Comparison of ENCODE assay signal across 8 cellular contexts in the genomic region with DNA sequence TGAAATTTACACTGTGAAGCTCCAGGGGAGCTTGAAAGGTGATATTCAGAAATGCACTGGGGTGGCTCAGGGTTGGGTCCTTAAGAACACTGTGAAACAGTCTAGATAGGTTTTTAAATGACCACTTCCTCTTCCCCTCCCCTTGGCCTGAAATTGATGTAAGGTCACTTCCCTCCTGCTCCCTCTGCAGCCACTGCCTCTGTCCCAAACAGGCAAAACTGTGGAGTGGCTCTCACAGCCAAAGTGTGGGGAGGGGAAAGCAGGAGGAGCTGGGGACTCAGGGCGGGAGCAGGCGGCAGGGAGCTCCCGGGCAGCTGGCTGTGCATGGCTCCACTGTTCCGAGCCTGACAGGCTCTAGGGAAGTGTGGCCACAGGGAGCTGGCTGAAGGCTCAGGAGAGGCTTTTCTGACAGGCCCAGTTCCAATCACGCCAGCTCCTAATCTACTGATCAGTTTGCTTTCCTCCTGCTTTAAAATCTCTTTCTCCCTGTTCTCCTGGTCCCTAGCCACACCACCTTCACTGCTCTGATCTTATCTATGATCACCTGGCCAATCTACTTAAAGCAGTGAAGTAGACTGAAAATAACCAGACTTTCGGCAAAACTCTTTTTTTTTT. TPM values are rescaled to one million over a fixed set of nuclear protein-coding genes. Genes with fewer than 3 reads are reported as not detected.
DNase-seq lines count a peak whose midpoint lies in the region; ATAC-seq and TF ChIP-seq lines count a peak whose summit lies in the region.

No MANE protein-coding gene starts in this region.

- H3K27ac ChIP-seq in C4-2B (peak overlapping the region; percentile 90), angular gyrus (ENCODE audit: low read depth, low read length) (peak overlapping the region; percentile 77), thymus (ENCODE audit: low read depth) (peak overlapping the region; percentile 58)
- no peak overlapping the region for H3K27ac ChIP-seq in CD8-positive, alpha-beta memory T cell (ENCODE audit: low read depth, low read length)

- H3K4me1 Mint-ChIP-seq in CD8-positive, alpha-beta memory T cell: peaks cover 13 to 23% (median 17%) of the 10 kb centered on the region in 3 donors

- CTCF ChIA-PET in CD8-positive, alpha-beta memory T cell (lab: Charles Lee): interaction anchor here (0.8 to 19.3 kb wide), 18 partner anchors 9 to 384 kb away, joined by 3 to 406 read pairs (median 6); no protein-coding TSS in a partner anchor

- no peaks in the 10 kb centered on the region for H3K27me3 ChIP-seq in thymus (ENCODE audit: control insufficient read depth, insufficient read depth)
- H3K27me3 ChIP-seq in CD8-positive, alpha-beta memory T cell (ENCODE audit: insufficient read depth, low read length, poor library complexity, severe bottlenecking): no peaks in the 10 kb centered on the region

- no peaks in the 10 kb centered on the region for H3K36me3 ChIP-seq in thymus (ENCODE audit: control insufficient read depth, insufficient read depth)
- no peaks in the 10 kb centered on the region for H3K36me3 ChIP-seq in CD8-positive, alpha-beta memory T cell (ENCODE audit: insufficient read depth, low read length)

- no peaks in the 10 kb centered on the region for H3K4me1 ChIP-seq in thymus (ENCODE audit: control insufficient read depth, insufficient read depth, low read length)
- H3K4me1 ChIP-seq in CD8-positive, alpha-beta memory T cell (ENCODE audit: insufficient read depth, low read length): peaks cover 8% of the 10 kb centered on the region

- ATAC-seq in HG03066 (IDR thresholded peaks at IDR 0.05; ENCODE audit: low read depth, unreplicated experiment) (peak; percentile 38), left lobe of liver (peak; percentile 76)

- H3K4me3 ChIP-seq in thymus (ENCODE audit: low read length): no peak overlapping the region
- no peak overlapping the region for H3K4me3 ChIP-seq in CD8-positive, alpha-beta memory T cell (ENCODE audit: low read length)

- 92% methylated on average over 6 of the region's 6 CpGs for WGBS in thymus

- peaks cover 0 to 9% (median 5%) of the 10 kb centered on the region in 3 donors for H3K36me3 Mint-ChIP-seq in CD8-positive, alpha-beta memory T cell

- no peaks in the 10 kb centered on the region for H3K9me3 Mint-ChIP-seq in CD8-positive, alpha-beta memory T cell

- POLR2A ChIA-PET in CD8-positive, alpha-beta memory T cell (lab: Charles Lee): no interaction called here

- peak overlapping the region in 1 of 7 donors; percentile 11 for H3K4me3 Mint-ChIP-seq in CD8-positive, alpha-beta memory T cell

- no peak for TF ChIP-seq CTCF in C4-2B (conservative IDR thresholded peaks at IDR 0.05)

- DNase-seq in left lobe of liver (ENCODE audit: low spot score) (peak; percentile 71), LoVo (ENCODE audit: low spot score) (no peak)
- no peak for DNase-seq in stimulated activated CD4-positive, alpha-beta T cell treated with anti-CD3 and anti-CD28 coated beads, Interleukin-2, amount 100 ng/mL, for 48 hours
- DNase-seq in CD8-positive, alpha-beta memory T cell: no peak

- peak overlapping the region in 1 of 8 donors; percentile 66 for H3K27ac Mint-ChIP-seq in CD8-positive, alpha-beta memory T cell

- peaks cover 0 to 1% of the 10 kb centered on the region in 2 donors for H3K27me3 Mint-ChIP-seq in CD8-positive, alpha-beta memory T cell

- H3K9me3 ChIP-seq in thymus (ENCODE audit: control insufficient read depth): no peaks in the 10 kb centered on the region
- no peaks in the 10 kb centered on the region for H3K9me3 ChIP-seq in CD8-positive, alpha-beta memory T cell (ENCODE audit: low read length)

RNA-seq across cellular contexts. Expression of a gene that starts 5.1 kb away (rescaled TPM):
- 67.7 TPM for total RNA-seq in left lobe of liver
- polyA plus RNA-seq in thymus: 170 TPM
- total RNA-seq in CD8-positive, alpha-beta memory T cell: 10 to 100 TPM; 66.9 to 67.6 TPM
- polyA plus RNA-seq in CD8-positive, alpha-beta memory T cell: 65.0 TPM

RNA-seq across cellular contexts. Expression of a gene that starts 26.9 kb away (rescaled TPM):
- 4.6 TPM for total RNA-seq in left lobe of liver
- polyA plus RNA-seq in thymus: 3.4 TPM
- total RNA-seq in CD8-positive, alpha-beta memory T cell: under 1 TPM; 0.77 to 0.95 TPM
- 1.8 TPM for polyA plus RNA-seq in CD8-positive, alpha-beta memory T cell

RNA-seq across cellular contexts. Expression of a gene that starts 43.0 kb away (rescaled TPM):
- 1.8 TPM for total RNA-seq in left lobe of liver
- polyA plus RNA-seq in thymus: 31.7 TPM
- total RNA-seq in CD8-positive, alpha-beta memory T cell: 10 to 100 TPM; 18.6 to 22.7 TPM
- 1.0 TPM for polyA plus RNA-seq in CD8-positive, alpha-beta memory T cell
